Comparison of ENCODE assay signal across 18 cellular contexts in genomic region chr2:189008555-189009312, GRCh38. TPM values are rescaled to one million over a fixed set of nuclear protein-coding genes. Genes with fewer than 3 reads are reported as not detected.
DNase-seq lines count a peak whose midpoint lies in the region; ATAC-seq, FAIRE-seq and TF ChIP-seq lines count a peak whose summit lies in the region.
"Had no signal": no experiment of that assay in that cellular context is flagged by ENCODE, and none has a peak within 500 bp of the region (broad histone marks: within the 10 kb centered on the region; RNA-seq: fewer than 3 reads in every experiment).

No MANE protein-coding gene starts in this region.

- CTCF ChIA-PET in WTC11 (lab: Charles Lee), result no interaction called here

- H3K27me3 ChIP-seq in GM23338 (ENCODE audit: insufficient read depth), result no peaks in the 10 kb centered on the region
- no peaks in the 10 kb centered on the region for H3K27me3 ChIP-seq in smooth muscle cell (ENCODE audit: low read depth)
- H3K27me3 ChIP-seq: BLaER1 had no signal

- no peak overlapping the region for H3K27ac ChIP-seq in GM23338 (ENCODE audit: low read depth)
- H3K27ac ChIP-seq in smooth muscle cell (ENCODE audit: low read depth), result peak overlapping the region; percentile 99
- H3K27ac ChIP-seq: BLaER1, PC-9 had no signal

- H3K4me3 ChIP-seq in GM23338 (no peak overlapping the region), smooth muscle cell (no peak overlapping the region)
- H3K4me3 ChIP-seq: BLaER1, PC-9 had no signal

- H3K9me2 ChIP-seq in GM23338 (ENCODE audit: insufficient read depth), result no peaks in the 10 kb centered on the region

- WGBS in smooth muscle cell (ENCODE audit: low lambda C conversion rate), result 56% methylated on average over 10 of the region's 10 CpGs

- H2AFZ ChIP-seq in GM23338 (0 out of 2 replicates have a peak overlapping the region, but pooled peaks have one; percentile 35), smooth muscle cell (ENCODE audit: low read depth) (no peak overlapping the region)
- H2AFZ ChIP-seq: PC-9 had no signal

- no peaks in the 10 kb centered on the region for H3K4me1 ChIP-seq in GM23338 (ENCODE audit: insufficient read depth)
- H3K4me1 ChIP-seq in smooth muscle cell (ENCODE audit: low read depth), result peaks cover 3% of the 10 kb centered on the region
- H3K4me1 ChIP-seq: BLaER1 had no signal

- H3K9me3 Mint-ChIP-seq in GM23338 (no peaks in the 10 kb centered on the region), WTC11 (no peaks in the 10 kb centered on the region)
- no peaks in the 10 kb centered on the region for H3K9me3 Mint-ChIP-seq in activated T-cell treated with anti-CD3 and anti-CD28 coated beads, Interleukin-2, amount 50 U/mL, for 4 hours

- FAIRE-seq in islet of Langerhans (lab: Jason Lieb, UNC), result peak; percentile 96
- FAIRE-seq: H54 had no signal

- H3K27me3 Mint-ChIP-seq in GM23338 (ENCODE audit: insufficient read depth, low read depth, poor library complexity) (no peaks in the 10 kb centered on the region), WTC11 (ENCODE audit: low read depth) (no peaks in the 10 kb centered on the region)
- no peaks in the 10 kb centered on the region for H3K27me3 Mint-ChIP-seq in activated T-cell treated with anti-CD3 and anti-CD28 coated beads, Interleukin-2, amount 50 U/mL, for 4 hours (ENCODE audit: low read depth)

- H3K4me2 ChIP-seq in GM23338 (no peak overlapping the region), smooth muscle cell (no peak overlapping the region)
- H3K4me2 ChIP-seq: BLaER1, PC-9 had no signal

- H4K20me1 ChIP-seq in GM23338 (replicated peaks; ENCODE audit: insufficient read depth) (no peaks in the 10 kb centered on the region), smooth muscle cell (ENCODE audit: low read depth) (peaks cover 66% of the 10 kb centered on the region)
- H4K20me1 ChIP-seq: BLaER1 had no signal

- H3K79me2 ChIP-seq in GM23338 (replicated peaks; ENCODE audit: insufficient read depth) (no peaks in the 10 kb centered on the region), smooth muscle cell (ENCODE audit: low read depth) (peaks cover 11% of the 10 kb centered on the region)

- H3K27ac Mint-ChIP-seq in GM23338, result no peak overlapping the region
- no peak overlapping the region for H3K27ac Mint-ChIP-seq in WTC11

- POLR2A ChIA-PET in WTC11 (lab: Charles Lee), result no interaction called here

- no peak overlapping the region for H3K9ac ChIP-seq in smooth muscle cell (ENCODE audit: low read depth)
- H3K9ac ChIP-seq: BLaER1 had no signal

- no peaks in the 10 kb centered on the region for H3K9me3 ChIP-seq in smooth muscle cell (replicated peaks; ENCODE audit: low read depth)
- H3K9me3 ChIP-seq: BLaER1 had no signal

- H3K4me1 Mint-ChIP-seq in GM23338, result no peaks in the 10 kb centered on the region
- H3K4me1 Mint-ChIP-seq in activated T-cell treated with anti-CD3 and anti-CD28 coated beads, Interleukin-2, amount 50 U/mL, for 4 hours (ENCODE audit: low read depth), result no peaks in the 10 kb centered on the region
- H3K4me1 Mint-ChIP-seq in WTC11, result no peaks in the 10 kb centered on the region

- TF ChIP-seq CTCF in GM23338 (conservative IDR thresholded peaks at IDR 0.05; ENCODE audit: low read depth in 2 of 2) (no peak), smooth muscle cell (IDR thresholded peaks at IDR 0.05; ENCODE audit: borderline replicate concordance, insufficient read depth, poor library complexity, severe bottlenecking) (no peak), WTC11 (IDR thresholded peaks at IDR 0.05) (no peak)

- no peak for ATAC-seq in GM23338
- ATAC-seq in activated T-cell treated with anti-CD3 and anti-CD28 coated beads, Interleukin-2, amount 50 U/mL, for 4 hours, result no peak
- ATAC-seq in WTC11, result no peak

- H3F3A ChIP-seq in GM23338 (replicated peaks; ENCODE audit: low read depth) (no peaks in the 10 kb centered on the region), smooth muscle cell (ENCODE audit: low read depth) (peaks cover 87% of the 10 kb centered on the region)

- DNase-seq in GM23338 (ENCODE audit: low spot score), result no peak
- peak; percentile 32 for DNase-seq in NCI-H748 treated with DMSO at 0.1 percent for 48 hours (lab: John Stamatoyannopoulos, UW)
- DNase-seq in smooth muscle cell (lab: John Stamatoyannopoulos, UW; ENCODE audit: unreplicated experiment), result no peak
- DNase-seq in mucosa of gallbladder (ENCODE audit: low spot score), result no peak
- DNase-seq in activated T-cell treated with anti-CD3 and anti-CD28 coated beads, Interleukin-2, amount 50 U/mL, for 4 hours, result no peak
- DNase-seq in central memory CD4-positive, alpha-beta T cell, result no peak
- no peak for DNase-seq in WTC11 (ENCODE audit: low spot score)
- DNase-seq: DMS153, EL, Karpas-422, MM.1S, NCI-H1105, NCI-H2029 treated with DMSO at 0.1 percent for 48 hours, NCI-H524, PC-9 had no signal

- H3K4me3 Mint-ChIP-seq in GM23338 (no peak overlapping the region), WTC11 (no peak overlapping the region)
- no peak overlapping the region for H3K4me3 Mint-ChIP-seq in activated T-cell treated with anti-CD3 and anti-CD28 coated beads, Interleukin-2, amount 50 U/mL, for 4 hours

- H3K36me3 Mint-ChIP-seq in GM23338 (ENCODE audit: low read depth), result no peaks in the 10 kb centered on the region
- no peaks in the 10 kb centered on the region for H3K36me3 Mint-ChIP-seq in activated T-cell treated with anti-CD3 and anti-CD28 coated beads, Interleukin-2, amount 50 U/mL, for 4 hours (ENCODE audit: insufficient read depth)
- no peaks in the 10 kb centered on the region for H3K36me3 Mint-ChIP-seq in WTC11

- H3K36me3 ChIP-seq in GM23338 (ENCODE audit: insufficient read depth) (no peaks in the 10 kb centered on the region), smooth muscle cell (ENCODE audit: low read depth) (peaks cover 52% of the 10 kb centered on the region)
- H3K36me3 ChIP-seq: BLaER1 had no signal

TF ChIP-seq in GM23338, 12 proteins besides CTCF, POLR2A, EP300 and RAD21 (continues in another document):
- no peak for TF ChIP-seq STAT1 (IDR thresholded peaks at IDR 0.05; ENCODE audit: unreplicated experiment)
- TF ChIP-seq ZNF331 (CRISPR knock-in tag; IDR thresholded peaks at IDR 0.05; ENCODE audit: low read depth), result no peak
- no peak for TF ChIP-seq EZH2phosphoT487 (IDR thresholded peaks at IDR 0.05; ENCODE audit: unreplicated experiment)

TF ChIP-seq in WTC11, 78 proteins besides CTCF, POLR2A, EP300 and RAD21:
- TF ChIP-seq GRHL2 (CRISPR knock-in tag; IDR thresholded peaks at IDR 0.05; ENCODE audit: insufficient replicate concordance, severe bottlenecking) (no peak), TCF7 (CRISPR knock-in tag; IDR thresholded peaks at IDR 0.05; ENCODE audit: low read depth) (no peak), JAZF1 (CRISPR knock-in tag; IDR thresholded peaks at IDR 0.05) (no peak), NR3C1 (CRISPR knock-in tag; conservative IDR thresholded peaks at IDR 0.05; ENCODE audit: low read depth) (no peak), ELF4 (CRISPR knock-in tag; IDR thresholded peaks at IDR 0.05; ENCODE audit: low read depth) (no peak), EMX1 (CRISPR knock-in tag; IDR thresholded peaks at IDR 0.05) (no peak)

RNA-seq across cellular contexts. Expression of gene COL3A1, which starts 34.6 kb away (rescaled TPM):
- total RNA-seq in GM23338 (2014; rRNA removed; shearing (Covaris generic)), result 0.17 TPM in 1 of 2 replicates, not detected in the other
- polyA plus RNA-seq in GM23338 (2016; fragmentation: Nextera tagmentation; extraction: Ambion mirVana) (0.31 TPM in 2 replicates), smooth muscle cell (9,077 and 11,807 TPM in 2 replicates)
- total RNA-seq in smooth muscle cell (10,359 and 12,824 TPM in 2 replicates), mucosa of gallbladder (371 TPM), WTC11 (2021) (0.61 to 2.1 TPM (median 0.76 TPM) in 3 replicates)
- under 1 TPM; 0.42 to 0.76 (median 0.73) TPM for total RNA-seq in activated T-cell treated with anti-CD3 and anti-CD28 coated beads, Interleukin-2, amount 50 U/mL, for 4 hours
- total RNA-seq: PC-9 had no signal

Comparison
In these comparisons a context has a peak if more than half of its experiments do, and no peak if none do; other contexts are left out.
1. RNA of gene COL3A1, which starts 34.6 kb away (total RNA-seq): 10,359 to 12,824 TPM in smooth muscle cell and 371 TPM in mucosa of gallbladder (single experiment); 0.42 to 0.76 TPM in activated T-cell treated with anti-CD3 and anti-CD28 coated beads, Interleukin-2, amount 50 U/mL, for 4 hours, 0.61 to 2.1 TPM in WTC11 and 0.17 TPM in GM23338; every median in the first group is over 100 times any median in the second.